In genomic region chr15:72967397-72967796, GRCh38 we compare ENCODE assay signal across 23 cellular contexts.
DNase-seq lines count a peak whose midpoint lies in the region; ATAC-seq and TF ChIP-seq lines count a peak whose summit lies in the region.
"Had no signal": no experiment of that assay in that cellular context is flagged by ENCODE, and none has a peak within 500 bp of the region (broad histone marks: within the 10 kb centered on the region; RNA-seq: fewer than 3 reads in every experiment).

No MANE protein-coding gene starts in this region.

- DNase-seq in activated CD8-positive, alpha-beta memory T cell treated with anti-CD3 and anti-CD28 coated beads, Interleukin-2, amount 50 U/mL, for 24 hours (ENCODE audit: extremely low read depth): peak; percentile 2
- no peak for DNase-seq in activated CD8-positive, alpha-beta memory T cell treated with anti-CD3 and anti-CD28 coated beads, Interleukin-2, amount 50 U/mL, for 48 hours
- no peak for DNase-seq in central memory CD8-positive, alpha-beta T cell (ENCODE audit: low spot score in 2 of 2)
- DNase-seq in mesendoderm: peak; percentile 94
- no peak for DNase-seq in gastrocnemius medialis
- no peak for DNase-seq in cerebellar cortex (ENCODE audit: low spot score)
- no peak for DNase-seq in AG08396 (ENCODE audit: low spot score)
- DNase-seq: DMS53, EL, NCI-H1105, NCI-H1694, NCI-H2081 treated with DMSO at 0.1 percent for 48 hours, NCI-H226, NCI-H524 treated with DMSO at 0.1 percent for 48 hours had no signal

- H3K23ac ChIP-seq in mesendoderm (ENCODE audit: low read length): no peak overlapping the region

- H4K8ac ChIP-seq in mesendoderm (ENCODE audit: low read depth, low read length): no peak overlapping the region

- no peak overlapping the region for H3K27ac Mint-ChIP-seq in central memory CD8-positive, alpha-beta T cell (ENCODE audit: low read depth)
- H3K27ac Mint-ChIP-seq: GM23338 had no signal

- no peak overlapping the region for H3K4me2 ChIP-seq in mesendoderm (ENCODE audit: low read length)
- H3K4me2 ChIP-seq: A549; BLaER1 treated with 17β-estradiol and CSF1 and Interleukin-3, amounts not matched to agents 10 nM and 100 nM; GM23338 had no signal

- H3K9ac ChIP-seq in mesendoderm (ENCODE audit: low read length): no peak overlapping the region
- H3K9ac ChIP-seq: BLaER1 treated with 17β-estradiol and CSF1 and Interleukin-3, amounts not matched to agents 10 nM and 100 nM had no signal

- H3K36me3 Mint-ChIP-seq in central memory CD8-positive, alpha-beta T cell (ENCODE audit: insufficient read depth): no peaks in the 10 kb centered on the region

- H3K4me1 ChIP-seq in mesendoderm (ENCODE audit: control insufficient read depth, low read depth, low read length): peaks cover 9% of the 10 kb centered on the region
- H3K4me1 ChIP-seq in gastrocnemius medialis: peaks cover 31 to 42% of the 10 kb centered on the region in 2 donors
- H3K4me1 ChIP-seq: BLaER1 treated with 17β-estradiol and CSF1 and Interleukin-3, amounts not matched to agents 10 nM and 100 nM; SJCRH30 had no signal

- H3K9me3 ChIP-seq in gastrocnemius medialis: no peaks in the 10 kb centered on the region

- no peak overlapping the region for H2BK15ac ChIP-seq in mesendoderm (replicated peaks; ENCODE audit: low read depth)

- no peak overlapping the region for H2BK120ac ChIP-seq in mesendoderm (ENCODE audit: low read depth, low read length)

- no peak for TF ChIP-seq CTCF in gastrocnemius medialis (IDR thresholded peaks at IDR 0.05 in 4 of 5, conservative IDR thresholded peaks at IDR 0.05 in 1 of 5)

- H4K5ac ChIP-seq in mesendoderm (ENCODE audit: low read length): no peak overlapping the region

- H3K79me2 ChIP-seq in mesendoderm (ENCODE audit: control insufficient read depth, insufficient read depth, low read length): no peaks in the 10 kb centered on the region

- peak; percentile 58 for ATAC-seq in central memory CD8-positive, alpha-beta T cell (replicated peaks; ENCODE audit: extremely low read depth, poor library complexity, severe bottlenecking)
- ATAC-seq in gastrocnemius medialis (no peak), HG03460 (IDR thresholded peaks at IDR 0.05; ENCODE audit: unreplicated experiment) (no peak)
- ATAC-seq: A549, GM12878, HCT116, K562, Panc1 had no signal

- H3K27me3 ChIP-seq in mesendoderm (ENCODE audit: insufficient read depth, low read length, poor library complexity): no peaks in the 10 kb centered on the region
- no peaks in the 10 kb centered on the region for H3K27me3 ChIP-seq in gastrocnemius medialis
- H3K27me3 ChIP-seq: BLaER1 treated with 17β-estradiol and CSF1 and Interleukin-3, amounts not matched to agents 10 nM and 100 nM had no signal

- no peak for TF ChIP-seq POLR2A in gastrocnemius medialis (IDR thresholded peaks at IDR 0.05)

- H3K79me1 ChIP-seq in mesendoderm (ENCODE audit: low read length): no peaks in the 10 kb centered on the region

- H3K27me3 Mint-ChIP-seq in central memory CD8-positive, alpha-beta T cell: peaks cover 17% of the 10 kb centered on the region

- no peaks in the 10 kb centered on the region for H3K9me3 Mint-ChIP-seq in central memory CD8-positive, alpha-beta T cell

- H3K36me3 ChIP-seq in mesendoderm (ENCODE audit: control insufficient read depth, insufficient read depth, low read length) (no peaks in the 10 kb centered on the region), gastrocnemius medialis (no peaks in the 10 kb centered on the region)
- H3K36me3 ChIP-seq: BLaER1 treated with 17β-estradiol and CSF1 and Interleukin-3, amounts not matched to agents 10 nM and 100 nM; SJCRH30 had no signal

- no CpG with 5 or more reads among the region's 3 CpGs for WGBS in mesendoderm (ENCODE audit: extremely low coverage, insufficient coverage, low lambda C conversion rate)

- H3K4me3 Mint-ChIP-seq in central memory CD8-positive, alpha-beta T cell: no peak overlapping the region
- H3K4me3 Mint-ChIP-seq: GM23338 had no signal

- H2BK5ac ChIP-seq in mesendoderm (ENCODE audit: low read length): no peak overlapping the region

- no peak overlapping the region for H3K4ac ChIP-seq in mesendoderm (ENCODE audit: low read depth, low read length)

- H3K4me1 Mint-ChIP-seq in central memory CD8-positive, alpha-beta T cell: peaks cover 32% of the 10 kb centered on the region

- no peak overlapping the region for H3K56ac ChIP-seq in mesendoderm (ENCODE audit: low read length)

- H3K27ac ChIP-seq in mesendoderm (ENCODE audit: low read depth, low read length) (peak overlapping the region; percentile 82), gastrocnemius medialis (peak overlapping the region in 3 of 4 donors; percentile 30 to 55 (median 52))
- H3K27ac ChIP-seq: A549; BLaER1 treated with 17β-estradiol and CSF1 and Interleukin-3, amounts not matched to agents 10 nM and 100 nM; SJCRH30 had no signal

- H2AK5ac ChIP-seq in mesendoderm (ENCODE audit: low read length): no peak overlapping the region

- H3K4me3 ChIP-seq in mesendoderm (ENCODE audit: low read length) (no peak overlapping the region), gastrocnemius medialis (no peak overlapping the region)
- H3K4me3 ChIP-seq: A549; BLaER1 treated with 17β-estradiol and CSF1 and Interleukin-3, amounts not matched to agents 10 nM and 100 nM; GM12878; GM23338; K562; SJCRH30 had no signal

- H3K18ac ChIP-seq in mesendoderm (ENCODE audit: low read length): no peak overlapping the region

- intact Hi-C loops in gastrocnemius medialis (cut with DNase I; ENCODE audit: low total_unique reads): no loop called here

- in situ Hi-C loops in gastrocnemius medialis (cut with MboI; ENCODE audit: low sequenced_read_pairs in 4 of 4): no loop called here

Comparison
In these comparisons a context has a peak if more than half of its experiments do, and no peak if none do; other contexts are left out.
1. DNase-seq: peak in activated CD8-positive, alpha-beta memory T cell treated with anti-CD3 and anti-CD28 coated beads, Interleukin-2, amount 50 U/mL, for 24 hours (single experiment) and mesendoderm (single experiment); none in activated CD8-positive, alpha-beta memory T cell treated with anti-CD3 and anti-CD28 coated beads, Interleukin-2, amount 50 U/mL, for 48 hours (single experiment), central memory CD8-positive, alpha-beta T cell (0 of 2), gastrocnemius medialis (0 of 2), cerebellar cortex (single experiment) and AG08396 (single experiment).